Comparison of ENCODE assay signal across 1 cellular context in the genomic region with DNA sequence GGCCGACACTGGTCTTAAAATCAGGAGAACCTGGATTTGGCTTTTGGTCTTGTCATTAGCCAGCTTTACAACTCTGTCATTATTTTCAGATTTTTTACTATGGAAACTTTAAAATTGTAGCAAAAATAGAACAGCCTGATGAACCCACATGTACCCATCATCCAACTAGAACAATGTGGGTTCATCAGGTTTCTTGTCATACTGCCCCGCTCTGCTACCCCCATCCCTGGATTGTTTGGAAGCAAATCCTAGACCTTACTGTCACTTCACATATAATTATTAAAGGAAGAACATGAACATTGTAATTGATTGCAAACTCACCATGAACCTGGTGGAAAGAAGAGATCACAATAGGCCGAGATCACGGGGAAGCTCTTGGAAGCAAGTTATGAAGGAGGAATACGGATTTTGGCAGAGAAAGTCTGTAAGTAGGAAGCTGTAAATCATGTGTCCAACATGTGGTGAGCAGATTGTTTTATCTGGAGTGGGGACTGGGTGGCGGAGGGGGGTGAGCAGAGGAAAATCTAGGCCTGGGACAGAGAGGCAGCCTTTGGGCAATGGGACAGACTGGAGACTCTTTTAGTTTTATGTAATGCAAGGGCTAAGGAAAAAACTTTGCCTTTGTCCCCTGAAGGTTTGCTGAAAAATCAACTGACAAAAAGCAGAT.
TF ChIP-seq lines count a peak whose summit lies in the region.

No MANE protein-coding gene starts in this region.

TF ChIP-seq in HepG2, 621 proteins besides CTCF, POLR2A, EP300 and RAD21 (continued from another document):
- TF ChIP-seq ZNF704 (CRISPR knock-in tag; IDR thresholded peaks at IDR 0.05; ENCODE audit: borderline replicate concordance) (no peak), ZNF17 (CRISPR knock-in tag; IDR thresholded peaks at IDR 0.05) (no peak), POLR2G (IDR thresholded peaks at IDR 0.05; ENCODE audit: low read depth, low read length) (no peak), ZNF253 (CRISPR knock-in tag; IDR thresholded peaks at IDR 0.05; ENCODE audit: borderline replicate concordance) (no peak)
- TF ChIP-seq, protein P1, sequence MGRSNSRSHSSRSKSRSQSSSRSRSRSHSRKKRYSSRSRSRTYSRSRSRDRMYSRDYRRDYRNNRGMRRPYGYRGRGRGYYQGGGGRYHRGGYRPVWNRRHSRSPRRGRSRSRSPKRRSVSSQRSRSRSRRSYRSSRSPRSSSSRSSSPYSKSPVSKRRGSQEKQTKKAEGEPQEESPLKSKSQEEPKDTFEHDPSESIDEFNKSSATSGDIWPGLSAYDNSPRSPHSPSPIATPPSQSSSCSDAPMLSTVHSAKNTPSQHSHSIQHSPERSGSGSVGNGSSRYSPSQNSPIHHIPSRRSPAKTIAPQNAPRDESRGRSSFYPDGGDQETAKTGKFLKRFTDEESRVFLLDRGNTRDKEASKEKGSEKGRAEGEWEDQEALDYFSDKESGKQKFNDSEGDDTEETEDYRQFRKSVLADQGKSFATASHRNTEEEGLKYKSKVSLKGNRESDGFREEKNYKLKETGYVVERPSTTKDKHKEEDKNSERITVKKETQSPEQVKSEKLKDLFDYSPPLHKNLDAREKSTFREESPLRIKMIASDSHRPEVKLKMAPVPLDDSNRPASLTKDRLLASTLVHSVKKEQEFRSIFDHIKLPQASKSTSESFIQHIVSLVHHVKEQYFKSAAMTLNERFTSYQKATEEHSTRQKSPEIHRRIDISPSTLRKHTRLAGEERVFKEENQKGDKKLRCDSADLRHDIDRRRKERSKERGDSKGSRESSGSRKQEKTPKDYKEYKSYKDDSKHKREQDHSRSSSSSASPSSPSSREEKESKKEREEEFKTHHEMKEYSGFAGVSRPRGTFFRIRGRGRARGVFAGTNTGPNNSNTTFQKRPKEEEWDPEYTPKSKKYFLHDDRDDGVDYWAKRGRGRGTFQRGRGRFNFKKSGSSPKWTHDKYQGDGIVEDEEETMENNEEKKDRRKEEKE (IDR thresholded peaks at IDR 0.05): no peak
- TF ChIP-seq, protein P2, sequence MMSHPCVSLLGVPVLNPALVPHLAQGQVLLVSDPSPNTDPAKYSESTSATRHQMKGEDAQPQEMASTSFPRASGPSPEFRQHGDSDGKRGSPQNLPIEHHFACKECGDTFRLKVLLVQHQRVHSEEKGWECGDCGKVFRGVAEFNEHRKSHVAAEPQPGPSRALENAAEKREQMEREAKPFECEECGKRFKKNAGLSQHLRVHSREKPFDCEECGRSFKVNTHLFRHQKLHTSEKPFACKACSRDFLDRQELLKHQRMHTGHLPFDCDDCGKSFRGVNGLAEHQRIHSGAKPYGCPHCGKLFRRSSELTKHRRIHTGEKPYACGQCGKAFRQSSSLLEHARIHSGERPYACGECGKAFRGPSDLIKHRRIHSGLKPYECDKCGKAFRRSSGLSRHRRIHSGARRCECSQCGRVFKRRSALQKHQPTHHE (CRISPR knock-in tag; IDR thresholded peaks at IDR 0.05; ENCODE audit: borderline replicate concordance): no peak
- TF ChIP-seq, protein P3, sequence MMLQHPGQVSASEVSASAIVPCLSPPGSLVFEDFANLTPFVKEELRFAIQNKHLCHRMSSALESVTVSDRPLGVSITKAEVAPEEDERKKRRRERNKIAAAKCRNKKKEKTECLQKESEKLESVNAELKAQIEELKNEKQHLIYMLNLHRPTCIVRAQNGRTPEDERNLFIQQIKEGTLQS (CRISPR knock-in tag; IDR thresholded peaks at IDR 0.05): no peak
